In genomic region chr3:106371605-106372292, GRCh38 we compare ENCODE assay signal across 2 cellular contexts.
TF ChIP-seq lines count a peak whose summit lies in the region.

No MANE protein-coding gene starts in this region.

TF ChIP-seq in A549, 52 proteins besides CTCF, POLR2A, EP300 and RAD21 (continued from another document):
- TF ChIP-seq, protein P1, sequence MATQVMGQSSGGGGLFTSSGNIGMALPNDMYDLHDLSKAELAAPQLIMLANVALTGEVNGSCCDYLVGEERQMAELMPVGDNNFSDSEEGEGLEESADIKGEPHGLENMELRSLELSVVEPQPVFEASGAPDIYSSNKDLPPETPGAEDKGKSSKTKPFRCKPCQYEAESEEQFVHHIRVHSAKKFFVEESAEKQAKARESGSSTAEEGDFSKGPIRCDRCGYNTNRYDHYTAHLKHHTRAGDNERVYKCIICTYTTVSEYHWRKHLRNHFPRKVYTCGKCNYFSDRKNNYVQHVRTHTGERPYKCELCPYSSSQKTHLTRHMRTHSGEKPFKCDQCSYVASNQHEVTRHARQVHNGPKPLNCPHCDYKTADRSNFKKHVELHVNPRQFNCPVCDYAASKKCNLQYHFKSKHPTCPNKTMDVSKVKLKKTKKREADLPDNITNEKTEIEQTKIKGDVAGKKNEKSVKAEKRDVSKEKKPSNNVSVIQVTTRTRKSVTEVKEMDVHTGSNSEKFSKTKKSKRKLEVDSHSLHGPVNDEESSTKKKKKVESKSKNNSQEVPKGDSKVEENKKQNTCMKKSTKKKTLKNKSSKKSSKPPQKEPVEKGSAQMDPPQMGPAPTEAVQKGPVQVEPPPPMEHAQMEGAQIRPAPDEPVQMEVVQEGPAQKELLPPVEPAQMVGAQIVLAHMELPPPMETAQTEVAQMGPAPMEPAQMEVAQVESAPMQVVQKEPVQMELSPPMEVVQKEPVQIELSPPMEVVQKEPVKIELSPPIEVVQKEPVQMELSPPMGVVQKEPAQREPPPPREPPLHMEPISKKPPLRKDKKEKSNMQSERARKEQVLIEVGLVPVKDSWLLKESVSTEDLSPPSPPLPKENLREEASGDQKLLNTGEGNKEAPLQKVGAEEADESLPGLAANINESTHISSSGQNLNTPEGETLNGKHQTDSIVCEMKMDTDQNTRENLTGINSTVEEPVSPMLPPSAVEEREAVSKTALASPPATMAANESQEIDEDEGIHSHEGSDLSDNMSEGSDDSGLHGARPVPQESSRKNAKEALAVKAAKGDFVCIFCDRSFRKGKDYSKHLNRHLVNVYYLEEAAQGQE (IDR thresholded peaks at IDR 0.05): no peak
- TF ChIP-seq GATA3 (IDR thresholded peaks at IDR 0.05; ENCODE audit: borderline replicate concordance): no peak

TF ChIP-seq in SK-N-SH, 30 proteins besides CTCF, POLR2A, EP300 and RAD21 (continued from another document):
- TF ChIP-seq, protein P1 (IDR thresholded peaks at IDR 0.05; ENCODE audit: low read depth, low read length): no peak
- no peak for TF ChIP-seq USF2 (IDR thresholded peaks at IDR 0.05; ENCODE audit: borderline replicate concordance, low read depth, low read length)
- peak; percentile 63; the same call in 1 of the 2 replicates for TF ChIP-seq FOSL2 (IDR thresholded peaks at IDR 0.05; ENCODE audit: borderline replicate concordance, low read depth)
- TF ChIP-seq PBX3 (IDR thresholded peaks at IDR 0.05): peak; percentile 84
- 0 out of 2 replicates have a peak, but pooled peaks have one; percentile 28 for TF ChIP-seq RXRA (IDR thresholded peaks at IDR 0.05; ENCODE audit: borderline replicate concordance, low read depth)
- no peak for TF ChIP-seq GABPA (IDR thresholded peaks at IDR 0.05; ENCODE audit: low read depth)
- TF ChIP-seq SMC3 (IDR thresholded peaks at IDR 0.05; ENCODE audit: low read depth, low read length): no peak
- no peak for TF ChIP-seq RCOR1 (IDR thresholded peaks at IDR 0.05; ENCODE audit: low read length)
- TF ChIP-seq, protein P2, sequence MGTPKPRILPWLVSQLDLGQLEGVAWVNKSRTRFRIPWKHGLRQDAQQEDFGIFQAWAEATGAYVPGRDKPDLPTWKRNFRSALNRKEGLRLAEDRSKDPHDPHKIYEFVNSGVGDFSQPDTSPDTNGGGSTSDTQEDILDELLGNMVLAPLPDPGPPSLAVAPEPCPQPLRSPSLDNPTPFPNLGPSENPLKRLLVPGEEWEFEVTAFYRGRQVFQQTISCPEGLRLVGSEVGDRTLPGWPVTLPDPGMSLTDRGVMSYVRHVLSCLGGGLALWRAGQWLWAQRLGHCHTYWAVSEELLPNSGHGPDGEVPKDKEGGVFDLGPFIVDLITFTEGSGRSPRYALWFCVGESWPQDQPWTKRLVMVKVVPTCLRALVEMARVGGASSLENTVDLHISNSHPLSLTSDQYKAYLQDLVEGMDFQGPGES (IDR thresholded peaks at IDR 0.05; ENCODE audit: low read depth, low read length): no peak
- TF ChIP-seq TCF12 (IDR thresholded peaks at IDR 0.05): peak; percentile 91
- TF ChIP-seq GATA2 (CRISPR knock-in tag; IDR thresholded peaks at IDR 0.05): no peak
- no peak for TF ChIP-seq FOXJ3 (CRISPR knock-in tag; IDR thresholded peaks at IDR 0.05)
- peak; percentile 48 for TF ChIP-seq NFIC (IDR thresholded peaks at IDR 0.05; ENCODE audit: borderline replicate concordance)
- TF ChIP-seq EZH2phosphoT487 (IDR thresholded peaks at IDR 0.05; ENCODE audit: borderline replicate concordance, low read depth): no peak
- TF ChIP-seq, protein P3, sequence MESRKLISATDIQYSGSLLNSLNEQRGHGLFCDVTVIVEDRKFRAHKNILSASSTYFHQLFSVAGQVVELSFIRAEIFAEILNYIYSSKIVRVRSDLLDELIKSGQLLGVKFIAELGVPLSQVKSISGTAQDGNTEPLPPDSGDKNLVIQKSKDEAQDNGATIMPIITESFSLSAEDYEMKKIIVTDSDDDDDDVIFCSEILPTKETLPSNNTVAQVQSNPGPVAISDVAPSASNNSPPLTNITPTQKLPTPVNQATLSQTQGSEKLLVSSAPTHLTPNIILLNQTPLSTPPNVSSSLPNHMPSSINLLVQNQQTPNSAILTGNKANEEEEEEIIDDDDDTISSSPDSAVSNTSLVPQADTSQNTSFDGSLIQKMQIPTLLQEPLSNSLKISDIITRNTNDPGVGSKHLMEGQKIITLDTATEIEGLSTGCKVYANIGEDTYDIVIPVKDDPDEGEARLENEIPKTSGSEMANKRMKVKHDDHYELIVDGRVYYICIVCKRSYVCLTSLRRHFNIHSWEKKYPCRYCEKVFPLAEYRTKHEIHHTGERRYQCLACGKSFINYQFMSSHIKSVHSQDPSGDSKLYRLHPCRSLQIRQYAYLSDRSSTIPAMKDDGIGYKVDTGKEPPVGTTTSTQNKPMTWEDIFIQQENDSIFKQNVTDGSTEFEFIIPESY (IDR thresholded peaks at IDR 0.05; ENCODE audit: borderline replicate concordance, low read depth): 0 out of 2 replicates have a peak, but pooled peaks have one; percentile 42
- TF ChIP-seq TAF1 (IDR thresholded peaks at IDR 0.05; ENCODE audit: borderline replicate concordance, low read depth, low read length): no peak
- TF ChIP-seq JUND (IDR thresholded peaks at IDR 0.05): peak; percentile 87
